23 cellular contexts compared by ENCODE assay signal in the genomic region with DNA sequence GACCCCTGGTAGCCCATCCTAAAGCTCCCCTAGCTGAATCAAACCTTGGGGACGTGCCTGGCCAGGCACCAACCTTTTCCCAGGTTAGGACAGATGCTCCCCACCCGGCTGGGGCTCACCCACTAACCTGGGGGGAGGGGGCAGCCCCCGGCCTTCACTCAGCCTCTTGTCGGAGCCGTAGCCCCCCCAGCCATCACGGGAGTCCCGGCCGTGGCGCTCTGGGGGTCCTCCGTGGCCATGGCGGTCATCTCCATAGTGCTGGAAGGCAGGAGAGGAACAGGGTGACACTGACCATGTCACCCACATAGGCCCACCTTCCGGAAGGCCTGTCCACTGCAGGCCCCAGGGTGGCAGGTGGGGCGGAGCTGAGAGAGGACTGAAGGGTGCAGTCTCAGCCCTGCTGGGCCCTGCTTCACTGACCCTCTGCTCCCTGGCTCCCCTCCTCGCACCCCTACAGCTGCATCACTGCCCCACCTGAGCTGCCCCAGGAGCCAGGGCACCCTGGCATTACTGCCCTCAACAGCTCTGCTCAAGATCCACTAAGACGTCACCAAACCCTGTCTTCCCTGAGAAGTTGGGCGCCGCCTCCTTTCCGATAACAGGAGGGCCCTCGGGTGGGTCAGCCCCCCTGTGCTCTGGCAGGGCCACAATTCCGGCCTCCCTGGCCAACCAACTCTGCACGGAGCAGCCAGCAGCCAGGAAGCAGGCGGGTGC. TPM values are rescaled to one million over a fixed set of nuclear protein-coding genes. Genes with fewer than 3 reads are reported as not detected.
"Had no signal": no experiment of that assay in that cellular context is flagged by ENCODE, and none has a peak within 500 bp of the region (broad histone marks: within the 10 kb centered on the region; RNA-seq: fewer than 3 reads in every experiment).

No MANE protein-coding gene starts in this region.

- H3K36me3 ChIP-seq: neural progenitor cell, uterus had no signal

- H3K9ac ChIP-seq: neural progenitor cell had no signal

- H3K4me3 ChIP-seq: esophagus squamous epithelium, left ventricle myocardium inferior, lower lobe of right lung, neural progenitor cell, sigmoid colon, skin epidermis, thyroid gland, upper lobe of left lung, uterus had no signal

- FAIRE-seq: colon, keratinocyte had no signal

- H3K9me3 Mint-ChIP-seq: dendritic cell treated with granulocyte-macrophage colony-stimulating factor and Interleukin-4, amounts not matched to agents 40 ng/mL and 50 ng/mL, for 4 days; immature natural killer cell; memory B cell; natural killer cell treated with Interleukin-12 subunit alpha and Interleukin-12 subunit beta and Interleukin-15 and Interleukin-18, amount 100 ng/mL, for 72 hours; neural progenitor cell had no signal

- H3K4me1 Mint-ChIP-seq: memory B cell had no signal

- DNase-seq: esophagus squamous epithelium; foreskin fibroblast; immature natural killer cell; left cardiac atrium; left ventricle myocardium inferior; lower lobe of right lung; midbrain; occipital lobe; sigmoid colon; stimulated activated CD4-positive, alpha-beta T cell treated with anti-CD3 and anti-CD28 coated beads, Interleukin-12 subunit alpha, Interleukin-12 subunit beta, amount 100 ng/mL, for 4 hours; stimulated activated naive CD4-positive, alpha-beta T cell treated with Interleukin-2 at 50 U/mL for 16 hours; thyroid gland; upper lobe of left lung; uterus had no signal

- H3K27ac ChIP-seq: esophagus squamous epithelium, left ventricle myocardium inferior, lower lobe of right lung, neural progenitor cell, sigmoid colon, skin epidermis, thyroid gland, upper lobe of left lung, uterus had no signal

- H3K27me3 ChIP-seq: esophagus squamous epithelium, neural progenitor cell, sigmoid colon, thyroid gland, upper lobe of left lung, uterus had no signal

- ATAC-seq: natural killer cell treated with Interleukin-12 subunit alpha and Interleukin-12 subunit beta and Interleukin-15 and Interleukin-18, amount 100 ng/mL, for 72 hours had no signal

- H2AFZ ChIP-seq: neural progenitor cell had no signal

- H3K4me2 ChIP-seq: neural progenitor cell had no signal

- H3K27ac Mint-ChIP-seq: dendritic cell treated with granulocyte-macrophage colony-stimulating factor and Interleukin-4, amounts not matched to agents 40 ng/mL and 50 ng/mL, for 4 days; immature natural killer cell; memory B cell; natural killer cell treated with Interleukin-12 subunit alpha and Interleukin-12 subunit beta and Interleukin-15 and Interleukin-18, amount 100 ng/mL, for 72 hours; neural progenitor cell had no signal

- H3K4me3 Mint-ChIP-seq: dendritic cell treated with granulocyte-macrophage colony-stimulating factor and Interleukin-4, amounts not matched to agents 40 ng/mL and 50 ng/mL, for 4 days; immature natural killer cell; memory B cell; natural killer cell treated with Interleukin-12 subunit alpha and Interleukin-12 subunit beta and Interleukin-15 and Interleukin-18, amount 100 ng/mL, for 72 hours; neural progenitor cell had no signal

- H3K4me1 ChIP-seq: lower lobe of right lung, uterus had no signal

- H3K9me3 ChIP-seq: esophagus squamous epithelium, left ventricle myocardium inferior, lower lobe of right lung, sigmoid colon, thyroid gland, upper lobe of left lung, uterus had no signal

RNA-seq across cellular contexts. Expression of a gene that starts 22.6 kb away (rescaled TPM):
- total RNA-seq: epithelial cell of proximal tubule, left ventricle myocardium inferior, pulmonary artery endothelial cell, thyroid gland had no signal
